Comparison of ENCODE assay signal across 28 cellular contexts in the genomic region with DNA sequence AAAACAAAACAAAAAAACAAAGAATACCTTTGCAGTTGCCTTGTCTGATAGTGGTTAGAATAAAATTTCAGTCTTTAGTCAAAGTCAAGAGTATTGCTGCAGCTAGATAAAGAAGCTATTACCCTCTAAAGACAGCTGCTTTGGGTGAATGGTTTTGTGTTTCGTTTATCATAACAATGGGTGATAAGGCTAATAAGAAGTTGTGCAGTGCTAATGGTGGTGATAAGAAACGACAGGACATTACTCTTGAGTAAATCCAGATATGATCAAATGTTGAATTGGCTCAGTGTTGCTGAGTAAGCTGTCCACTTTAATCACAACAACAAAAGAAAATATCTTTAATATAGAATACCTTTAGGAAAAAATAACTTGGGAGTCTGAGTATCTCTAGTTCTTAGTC.
"Had no signal": no experiment of that assay in that cellular context is flagged by ENCODE, and none has a peak within 500 bp of the region (broad histone marks: within the 10 kb centered on the region; RNA-seq: fewer than 3 reads in every experiment).

No MANE protein-coding gene starts in this region.

- H3K9me3 ChIP-seq: ascending aorta, body of pancreas, breast epithelium, MG63 had no signal

- H3K4me3 ChIP-seq: ascending aorta, body of pancreas, breast epithelium, MG63 had no signal

- H3K36me3 ChIP-seq: ascending aorta, breast epithelium, MG63 had no signal

- H3K27me3 ChIP-seq: ascending aorta, body of pancreas, breast epithelium, MG63 had no signal

- H3K27ac ChIP-seq: ascending aorta, body of pancreas, breast epithelium, RWPE1 had no signal

- H3K4me1 ChIP-seq: ascending aorta, body of pancreas, breast epithelium had no signal

- DNase-seq: activated CD4-positive, alpha-beta T cell treated with anti-CD3 and anti-CD28 coated beads, Interleukin-2, amount 10 ng/mL, durations not matched to agents 24 days and 14 days; activated CD4-positive, alpha-beta T cell treated with anti-CD3 and anti-CD28 coated beads, Interleukin-2, amount 50 U/mL, for 4 hours; activated CD8-positive, alpha-beta T cell treated with anti-CD3 and anti-CD28 coated beads for 36 hours; activated effector memory CD4-positive, alpha-beta T cell treated with anti-CD3 and anti-CD28 coated beads, Interleukin-2, amount 50 U/mL, for 16 hours; activated naive CD4-positive, alpha-beta T cell; activated naive CD4-positive, alpha-beta T cell treated with anti-CD3 and anti-CD28 coated beads, Interleukin-2, amount 50 U/mL, for 16 hours; activated naive CD8-positive, alpha-beta T cell treated with anti-CD3 and anti-CD28 coated beads for 36 hours; activated T-cell treated with anti-CD3 and anti-CD28 coated beads, Interleukin-2, amount 50 U/mL, for 1 hour; activated T-cell treated with anti-CD3 and anti-CD28 coated beads, Interleukin-2, amount 50 U/mL, for 72 hours; amygdala; body of pancreas; Karpas-422; KBM-7; MG63; NCI-H1048; NCI-H1105 treated with DMSO at 0.1 percent for 48 hours; NCI-H1436; NCI-H187; NCI-H2029 treated with DMSO at 0.1 percent for 48 hours; NCI-H446; NCI-H510A treated with DMSO at 0.1 percent for 48 hours; NCI-H526 treated with DMSO at 0.1 percent for 48 hours; NK-92 treated with Interleukin-12 subunit alpha and Interleukin-12 subunit beta, amount 100 ng/mL, for 24 hours; PC-3; SIG-M5 had no signal
